ENCODE assay signal across 11 cellular contexts in genomic region chr10:132593900-132594876, GRCh38. TPM values are rescaled to one million over a fixed set of nuclear protein-coding genes. Genes with fewer than 3 reads are reported as not detected.
A peak's percentile ranks its signal among the peaks of the same experiment; 100 is the strongest.
DNase-seq lines count a peak whose midpoint lies in the region; ATAC-seq lines count a peak whose summit lies in the region.
"Had no signal": no experiment of that assay in that cellular context is flagged by ENCODE, and none has a peak within 500 bp of the region (broad histone marks: within the 10 kb centered on the region; RNA-seq: fewer than 3 reads in every experiment).

No MANE protein-coding gene starts in this region.

- no peaks in the 10 kb centered on the region for H3K27me3 ChIP-seq in naive thymus-derived CD4-positive, alpha-beta T cell (ENCODE audit: control insufficient read depth in 2 of 2, insufficient read depth in 2 of 2, low read length in 2 of 2)

- H3K27ac Mint-ChIP-seq in naive thymus-derived CD4-positive, alpha-beta T cell = peak overlapping the region in 8 of 9 donors; percentile 24 to 86 (median 68)
- H3K27ac Mint-ChIP-seq: type B pancreatic cell had no signal

- CTCF ChIA-PET in naive thymus-derived CD4-positive, alpha-beta T cell (lab: Charles Lee) = no interaction called here

- no peak overlapping the region for H3K27ac ChIP-seq in naive thymus-derived CD4-positive, alpha-beta T cell (ENCODE audit: low read depth, low read length)

- H3K36me3 Mint-ChIP-seq in naive thymus-derived CD4-positive, alpha-beta T cell = peaks cover 7 to 20% (median 14%) of the 10 kb centered on the region in 5 donors
- H3K36me3 Mint-ChIP-seq: type B pancreatic cell had no signal

- peaks cover 0 to 3% (median 0%) of the 10 kb centered on the region in 5 donors for H3K27me3 Mint-ChIP-seq in naive thymus-derived CD4-positive, alpha-beta T cell
- H3K27me3 Mint-ChIP-seq: type B pancreatic cell had no signal

- H3K4me1 Mint-ChIP-seq in naive thymus-derived CD4-positive, alpha-beta T cell = peaks cover 43 to 83% (median 76%) of the 10 kb centered on the region in 7 donors

- intact Hi-C loops in naive thymus-derived CD4-positive, alpha-beta T cell (cut with micrococcal nuclease) = loop anchor here in 1 of 2 donors (2.0 to 10.0 kb wide), 2 partner anchors 21 to 59 kb away; partner anchors contain the start of gene INPP5A

- DNase-seq in naive thymus-derived CD4-positive, alpha-beta T cell = no peak
- DNase-seq in activated CD8-positive, alpha-beta memory T cell treated with anti-CD3 and anti-CD28 coated beads, Interleukin-2, amount 50 U/mL, for 4 hours = no peak
- DNase-seq in DMS153 (lab: John Stamatoyannopoulos, UW) (no peak), DMS114 treated with DMSO at 0.1 percent for 48 hours (lab: John Stamatoyannopoulos, UW; ENCODE audit: unreplicated experiment) (no peak), DMS 273 treated with DMSO at 0.1 percent for 48 hours (lab: John Stamatoyannopoulos, UW) (no peak)
- DNase-seq: activated CD4-positive, alpha-beta T cell treated with anti-CD3 and anti-CD28 coated beads, Interleukin-2, amount 50 U/mL, for 1 hour; NCI-H2029 treated with DMSO at 0.1 percent for 48 hours had no signal

- H3K36me3 ChIP-seq in naive thymus-derived CD4-positive, alpha-beta T cell (ENCODE audit: control insufficient read depth in 2 of 3, insufficient read depth in 3 of 3, low read length in 3 of 3) = peaks cover 0 to under 1% (median 0%) of the 10 kb centered on the region in 3 experiments

- ATAC-seq in GM18511 (IDR thresholded peaks at IDR 0.05; ENCODE audit: unreplicated experiment) (peak; percentile 80), GM21515 (IDR thresholded peaks at IDR 0.05; ENCODE audit: unreplicated experiment) (peak; percentile 46), HG03571 (IDR thresholded peaks at IDR 0.05; ENCODE audit: unreplicated experiment) (peak; percentile 67)
- peak; percentile 21 for ATAC-seq in naive thymus-derived CD4-positive, alpha-beta T cell

- no peaks in the 10 kb centered on the region for H3K9me3 ChIP-seq in naive thymus-derived CD4-positive, alpha-beta T cell (ENCODE audit: control insufficient read depth in 2 of 3, low read length in 3 of 3)

- H3K9me3 Mint-ChIP-seq in naive thymus-derived CD4-positive, alpha-beta T cell = peaks cover 0 to 22% (median 6%) of the 10 kb centered on the region in 11 donors
- H3K9me3 Mint-ChIP-seq: type B pancreatic cell had no signal

- POLR2A ChIA-PET in naive thymus-derived CD4-positive, alpha-beta T cell (lab: Charles Lee) = interaction anchor here (0.8 kb wide), 1 partner anchor 20 kb away, joined by 3 read pairs; no protein-coding TSS in a partner anchor

- peak overlapping the region; percentile 27 to 78 (median 60) for H3K4me3 Mint-ChIP-seq in naive thymus-derived CD4-positive, alpha-beta T cell
- H3K4me3 Mint-ChIP-seq: type B pancreatic cell had no signal

- no peak overlapping the region for H3K4me3 ChIP-seq in naive thymus-derived CD4-positive, alpha-beta T cell (ENCODE audit: low read length)

- H3K4me1 ChIP-seq in naive thymus-derived CD4-positive, alpha-beta T cell (ENCODE audit: control insufficient read depth in 2 of 2, insufficient read depth in 2 of 2, low read length in 2 of 2) = peaks cover 5 to 16% of the 10 kb centered on the region in 2 donors

RNA-seq across cellular contexts. Expression of gene INPP5A, which starts 56.6 kb away (rescaled TPM):
- total RNA-seq in naive thymus-derived CD4-positive, alpha-beta T cell = 10 to 100 TPM; 15.5 to 30.7 (median 28.7) TPM
- 1 to 10 TPM in 1 of 2 donors, under 1 TPM in 1; 0.97 to 2.0 TPM for polyA plus RNA-seq in naive thymus-derived CD4-positive, alpha-beta T cell

Comparison
In these comparisons a context has a peak if more than half of its experiments do, and no peak if none do; other contexts are left out.
1. ATAC-seq: peak in every context shown above with its lines; median percentile 80 in GM18511; 67 in HG03571; 46 in GM21515; 21 in naive thymus-derived CD4-positive, alpha-beta T cell.